In genomic region chr4:40897557-40898203, GRCh38 we compare ENCODE assay signal across 1 cellular context.
TF ChIP-seq lines count a peak whose summit lies in the region.

No MANE protein-coding gene starts in this region.

TF ChIP-seq in HepG2, 621 proteins besides CTCF, POLR2A, EP300 and RAD21 (continued from another document):
- TF ChIP-seq ARID5B (CRISPR knock-in tag; IDR thresholded peaks at IDR 0.05) (0 out of 2 replicates have a peak, but pooled peaks have one; percentile 9), REPIN1 (CRISPR knock-in tag; IDR thresholded peaks at IDR 0.05; ENCODE audit: borderline replicate concordance, low read depth) (peak; percentile 57; the same call in 1 of the 2 replicates), ZNF775 (CRISPR knock-in tag; IDR thresholded peaks at IDR 0.05; ENCODE audit: borderline replicate concordance) (no peak), PBX2 (CRISPR knock-in tag; IDR thresholded peaks at IDR 0.05) (no peak), SALL1 (CRISPR knock-in tag; IDR thresholded peaks at IDR 0.05) (peak; percentile 47; the same call in 1 of the 2 replicates), CCDC6 (CRISPR knock-in tag; IDR thresholded peaks at IDR 0.05) (no peak), THAP11 (CRISPR knock-in tag; IDR thresholded peaks at IDR 0.05) (0 out of 2 replicates have a peak, but pooled peaks have one; percentile 27), ZNF691 (CRISPR knock-in tag; IDR thresholded peaks at IDR 0.05; ENCODE audit: borderline replicate concordance, low read depth) (0 out of 2 replicates have a peak, but pooled peaks have one; percentile 48), YEATS2 (CRISPR knock-in tag; IDR thresholded peaks at IDR 0.05; ENCODE audit: borderline replicate concordance) (peak; percentile 44; the same call in 1 of the 2 replicates), SOX13 (IDR thresholded peaks at IDR 0.05) (no peak), SOX13 (CRISPR knock-in tag; conservative IDR thresholded peaks at IDR 0.05 in 1 of 2, IDR thresholded peaks at IDR 0.05 in 1 of 2) (0 out of 4 replicates have a peak, but pooled peaks of 1 of the 2 experiments have one; percentile 7), RBFOX2 (IDR thresholded peaks at IDR 0.05; ENCODE audit: low read depth, low read length) (no peak), ZNF790 (CRISPR knock-in tag; IDR thresholded peaks at IDR 0.05; ENCODE audit: borderline replicate concordance) (no peak), XRCC5 (optimal IDR thresholded peaks at IDR 0.05; ENCODE audit: low read length) (peak; percentile 79), ZNF574 (CRISPR knock-in tag; IDR thresholded peaks at IDR 0.05) (peak; percentile 97)
TF ChIP-seq in HepG2: peak in this region for 14.
